In the genomic region with DNA sequence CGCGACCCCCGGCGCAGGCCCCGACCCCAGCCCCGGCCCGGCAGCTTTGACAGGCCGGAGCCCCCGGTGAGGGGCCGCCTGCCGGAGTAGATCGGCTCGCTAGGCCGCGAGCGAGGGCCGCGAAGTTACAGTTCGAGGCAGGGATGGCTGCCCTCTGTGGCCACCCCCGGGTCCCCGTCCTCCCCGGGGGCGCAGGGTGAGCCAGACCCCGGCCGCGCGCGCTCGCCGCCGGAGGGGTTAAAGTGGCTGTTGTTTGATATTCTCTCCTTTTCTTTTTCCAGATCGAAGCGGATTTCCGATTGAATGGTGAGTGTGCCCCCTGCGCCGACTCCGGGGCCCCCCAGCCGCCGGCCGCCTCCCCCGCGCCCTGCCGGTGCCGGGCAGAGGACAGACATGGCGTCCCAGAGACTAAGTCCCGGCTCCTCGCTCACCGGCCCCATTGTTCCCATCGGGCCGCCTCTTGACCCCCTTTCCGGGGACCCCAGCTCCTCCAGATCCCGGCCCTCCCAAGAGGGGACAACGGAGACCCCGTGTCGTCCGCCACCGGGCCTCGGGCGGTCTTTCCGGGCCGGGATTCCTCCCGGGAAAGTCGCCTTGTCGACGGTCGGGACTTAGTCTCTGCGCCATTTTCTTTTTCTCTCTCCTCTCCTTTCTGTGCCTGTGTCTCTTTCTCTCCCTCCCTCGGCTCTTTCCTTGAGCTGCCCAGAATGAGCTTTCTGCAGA, we compare ENCODE assay signal across 7 cellular contexts. TPM values are rescaled to one million over a fixed set of nuclear protein-coding genes. Genes with fewer than 3 reads are reported as not detected.
A peak's percentile ranks its signal among the peaks of the same experiment; 100 is the strongest.
DNase-seq lines count a peak whose midpoint lies in the region; ATAC-seq and TF ChIP-seq lines count a peak whose summit lies in the region.

No MANE protein-coding gene starts in this region.

- peak overlapping the region; percentile 100 for H3K27ac Mint-ChIP-seq in neural crest cell (ENCODE audit: unreplicated experiment)

- DNase-seq in NCI-H1694 treated with DMSO at 0.1 percent for 48 hours (lab: John Stamatoyannopoulos, UW) (peak; percentile 6), fibroblast of mammary gland (ENCODE audit: low read depth) (no peak), neural crest cell (ENCODE audit: low read depth, low spot score) (peak; percentile 15), NCI-H446 treated with DMSO at 0.1 percent for 48 hours (lab: John Stamatoyannopoulos, UW) (no peak)
- DNase-seq in activated T-cell treated with anti-CD3 and anti-CD28 coated beads, Interleukin-2, amount 50 U/mL, for 4 hours, result no peak

- ATAC-seq in GM18502 (IDR thresholded peaks at IDR 0.05; ENCODE audit: poor library complexity, unreplicated experiment) (peak; percentile 24), HG02610 (IDR thresholded peaks at IDR 0.05; ENCODE audit: unreplicated experiment) (peak; percentile 20)
- peak; percentile 25 to 29 for ATAC-seq in activated T-cell treated with anti-CD3 and anti-CD28 coated beads, Interleukin-2, amount 50 U/mL, for 4 hours

- H3K4me1 Mint-ChIP-seq in activated T-cell treated with anti-CD3 and anti-CD28 coated beads, Interleukin-2, amount 50 U/mL, for 4 hours (ENCODE audit: low read depth), result peaks cover 55% of the 10 kb centered on the region
- peaks cover 57% of the 10 kb centered on the region for H3K4me1 Mint-ChIP-seq in neural crest cell

- H3K9me3 Mint-ChIP-seq in activated T-cell treated with anti-CD3 and anti-CD28 coated beads, Interleukin-2, amount 50 U/mL, for 4 hours, result no peaks in the 10 kb centered on the region
- H3K9me3 Mint-ChIP-seq in neural crest cell, result no peaks in the 10 kb centered on the region

- peak overlapping the region; percentile 77 for H3K4me3 ChIP-seq in fibroblast of mammary gland (ENCODE audit: control insufficient read depth, low read depth, low read length)

- H3K4me3 Mint-ChIP-seq in activated T-cell treated with anti-CD3 and anti-CD28 coated beads, Interleukin-2, amount 50 U/mL, for 4 hours, result peak overlapping the region; percentile 92
- H3K4me3 Mint-ChIP-seq in neural crest cell, result peak overlapping the region; percentile 96

- no peaks in the 10 kb centered on the region for H3K27me3 Mint-ChIP-seq in activated T-cell treated with anti-CD3 and anti-CD28 coated beads, Interleukin-2, amount 50 U/mL, for 4 hours (ENCODE audit: low read depth)
- no peaks in the 10 kb centered on the region for H3K27me3 Mint-ChIP-seq in neural crest cell (ENCODE audit: low read depth)

- TF ChIP-seq CTCF in fibroblast of mammary gland (conservative IDR thresholded peaks at IDR 0.05; ENCODE audit: control insufficient read depth, insufficient read depth, low read depth, low read length), result no peak
- no peak for TF ChIP-seq CTCF in neural crest cell (conservative IDR thresholded peaks at IDR 0.05)

- peaks cover 37% of the 10 kb centered on the region for H3K36me3 Mint-ChIP-seq in activated T-cell treated with anti-CD3 and anti-CD28 coated beads, Interleukin-2, amount 50 U/mL, for 4 hours (ENCODE audit: insufficient read depth)
- H3K36me3 Mint-ChIP-seq in neural crest cell (ENCODE audit: low read depth), result peaks cover 2% of the 10 kb centered on the region

RNA-seq across cellular contexts. Expression of a gene that starts 0.7 kb away (rescaled TPM):
- 100 to 1,000 TPM; 117 to 131 (median 121) TPM for total RNA-seq in activated T-cell treated with anti-CD3 and anti-CD28 coated beads, Interleukin-2, amount 50 U/mL, for 4 hours
- 102 and 110 TPM in 2 replicates for total RNA-seq in neural crest cell

Comparison
In these comparisons a context has a peak if more than half of its experiments do, and no peak if none do; other contexts are left out.
1. DNase-seq: peak in NCI-H1694 treated with DMSO at 0.1 percent for 48 hours (single experiment) and neural crest cell (single experiment); none in activated T-cell treated with anti-CD3 and anti-CD28 coated beads, Interleukin-2, amount 50 U/mL, for 4 hours (single experiment), fibroblast of mammary gland (single experiment) and NCI-H446 treated with DMSO at 0.1 percent for 48 hours (single experiment).
2. Peak in every context shown above with its lines, with median percentiles within 50 percentile points of each other: ATAC-seq.